20 cellular contexts compared by ENCODE assay signal in genomic region chr17:67128700-67129099, GRCh38.
"Had no signal": no experiment of that assay in that cellular context is flagged by ENCODE, and none has a peak within 500 bp of the region (broad histone marks: within the 10 kb centered on the region; RNA-seq: fewer than 3 reads in every experiment).

No MANE protein-coding gene starts in this region.

- H3K4me3 Mint-ChIP-seq: activated CD4-positive, alpha-beta memory T cell treated with anti-CD3 and anti-CD28 coated beads for 36 hours; activated CD4-positive, alpha-beta T cell treated with anti-CD3 and anti-CD28 coated beads, Interleukin-2, amount 10 ng/mL, durations not matched to agents 7 days and 5 days; activated naive CD4-positive, alpha-beta T cell treated with anti-CD3 and anti-CD28 coated beads for 36 hours; activated naive CD8-positive, alpha-beta T cell; activated T-cell treated with anti-CD3 and anti-CD28 coated beads, Interleukin-2, amount 50 U/mL, for 4 hours; activated T-helper 17 cell treated with anti-CD3 and anti-CD28 coated beads, Interleukin-2, amount 50 U/mL, for 72 hours had no signal

- H3K9me3 Mint-ChIP-seq: activated CD4-positive, alpha-beta memory T cell treated with anti-CD3 and anti-CD28 coated beads for 36 hours; activated CD4-positive, alpha-beta T cell treated with anti-CD3 and anti-CD28 coated beads, Interleukin-2, amount 10 ng/mL, durations not matched to agents 7 days and 5 days; activated naive CD4-positive, alpha-beta T cell treated with anti-CD3 and anti-CD28 coated beads for 36 hours; activated T-cell treated with anti-CD3 and anti-CD28 coated beads, Interleukin-2, amount 50 U/mL, for 4 hours; activated T-helper 17 cell treated with anti-CD3 and anti-CD28 coated beads, Interleukin-2, amount 50 U/mL, for 72 hours had no signal

- ATAC-seq: activated T-cell treated with anti-CD3 and anti-CD28 coated beads, Interleukin-2, amount 50 U/mL, for 4 hours; activated T-helper 17 cell treated with anti-CD3 and anti-CD28 coated beads, Interleukin-2, amount 50 U/mL, for 72 hours had no signal

- DNase-seq: activated CD4-positive, alpha-beta memory T cell treated with anti-CD3 and anti-CD28 coated beads for 36 hours; activated CD4-positive, alpha-beta T cell treated with anti-CD3 and anti-CD28 coated beads, Interleukin-2, amount 10 ng/mL, durations not matched to agents 7 days and 5 days; activated CD4-positive, CD25-positive, alpha-beta regulatory T cell; activated CD8-positive, alpha-beta memory T cell treated with anti-CD3 and anti-CD28 coated beads for 24 hours; activated gamma-delta T cell; activated naive CD4-positive, alpha-beta T cell treated with anti-CD3 and anti-CD28 coated beads for 36 hours; activated T-cell treated with anti-CD3 and anti-CD28 coated beads, Interleukin-2, amount 50 U/mL, for 4 hours; caudate nucleus; NCI-H1048; NCI-H146; NCI-H1930; NCI-H2171 treated with DMSO at 0.1 percent for 48 hours; NCI-H226; NCI-H526; NCI-H774; SIG-M5; T-helper 1 cell had no signal

- H3K27me3 Mint-ChIP-seq: activated CD4-positive, alpha-beta memory T cell treated with anti-CD3 and anti-CD28 coated beads for 36 hours; activated CD4-positive, alpha-beta T cell treated with anti-CD3 and anti-CD28 coated beads, Interleukin-2, amount 10 ng/mL, durations not matched to agents 7 days and 5 days; activated naive CD8-positive, alpha-beta T cell; activated T-helper 17 cell treated with anti-CD3 and anti-CD28 coated beads, Interleukin-2, amount 50 U/mL, for 72 hours had no signal

- H3K27ac Mint-ChIP-seq: activated CD4-positive, alpha-beta memory T cell treated with anti-CD3 and anti-CD28 coated beads for 36 hours; activated CD4-positive, alpha-beta T cell treated with anti-CD3 and anti-CD28 coated beads, Interleukin-2, amount 10 ng/mL, durations not matched to agents 7 days and 5 days; activated naive CD4-positive, alpha-beta T cell treated with anti-CD3 and anti-CD28 coated beads for 36 hours; activated naive CD8-positive, alpha-beta T cell; activated T-helper 17 cell treated with anti-CD3 and anti-CD28 coated beads, Interleukin-2, amount 50 U/mL, for 72 hours had no signal

- H3K27ac ChIP-seq: VCaP had no signal

- H3K4me1 Mint-ChIP-seq: activated T-helper 17 cell treated with anti-CD3 and anti-CD28 coated beads, Interleukin-2, amount 50 U/mL, for 72 hours had no signal
